In genomic region chr6:2695464-2696095, GRCh38 we compare ENCODE assay signal across 9 cellular contexts. TPM values are rescaled to one million over a fixed set of nuclear protein-coding genes. Genes with fewer than 3 reads are reported as not detected.
A peak's percentile ranks its signal among the peaks of the same experiment; 100 is the strongest.
DNase-seq lines count a peak whose midpoint lies in the region; ATAC-seq, FAIRE-seq and TF ChIP-seq lines count a peak whose summit lies in the region.
"Had no signal": no experiment of that assay in that cellular context is flagged by ENCODE, and none has a peak within 500 bp of the region (broad histone marks: within the 10 kb centered on the region; RNA-seq: fewer than 3 reads in every experiment).

No MANE protein-coding gene starts in this region.

- 39 to 46% methylated on average over 5 of the region's 5 CpGs for WGBS in GM23248 (ENCODE audit: low coverage in 1 of 2, low lambda C conversion rate in 2 of 2, missing lambda C conversion rate in 2 of 2), 2 experiments

- DNase-seq in GM23248 (peak; percentile 51), RPMI8226 (peak; percentile 31), foreskin fibroblast (peak in 1 of 2 donors; percentile 61), D341Med (ENCODE audit: low spot score) (no peak), germinal center (ENCODE audit: low spot score) (no peak), immature natural killer cell (no peak)
- DNase-seq: naive B cell had no signal

- no peak overlapping the region for H3K4me2 ChIP-seq in GM23248 (ENCODE audit: unreplicated experiment)

- H3K27ac Mint-ChIP-seq in immature natural killer cell, result no peak overlapping the region

- H3K79me2 ChIP-seq in GM23248 (ENCODE audit: insufficient read depth), result no peaks in the 10 kb centered on the region

- no peaks in the 10 kb centered on the region for H3K4me1 Mint-ChIP-seq in immature natural killer cell
- H3K4me1 Mint-ChIP-seq: naive B cell had no signal

- no peak for ATAC-seq in HG03342 (IDR thresholded peaks at IDR 0.05; ENCODE audit: unreplicated experiment)

- H3F3A ChIP-seq in GM23248 (ENCODE audit: insufficient read depth), result no peaks in the 10 kb centered on the region

- no peaks in the 10 kb centered on the region for H4K20me1 ChIP-seq in GM23248 (ENCODE audit: insufficient read depth)

- no peak overlapping the region for H2AFZ ChIP-seq in GM23248

- peak; percentile 99 for FAIRE-seq in A204.1 (lab: Jason Lieb, UNC)

- H3K4me1 ChIP-seq in GM23248 (ENCODE audit: insufficient read depth), result no peaks in the 10 kb centered on the region

- no peaks in the 10 kb centered on the region for H3K36me3 Mint-ChIP-seq in immature natural killer cell
- H3K36me3 Mint-ChIP-seq: naive B cell had no signal

- H3K4me3 ChIP-seq in GM23248 (no peak overlapping the region), foreskin fibroblast (ENCODE audit: low read depth in 1 of 2, low read length in 2 of 2) (no peak overlapping the region)

- H3K9me2 ChIP-seq in GM23248 (ENCODE audit: insufficient read depth), result no peaks in the 10 kb centered on the region

- H3K36me3 ChIP-seq in GM23248 (ENCODE audit: low read depth), result no peaks in the 10 kb centered on the region

- H3K4me3 Mint-ChIP-seq in immature natural killer cell, result no peak overlapping the region
- H3K4me3 Mint-ChIP-seq: naive B cell had no signal

- H3K27ac ChIP-seq in GM23248, result no peak overlapping the region

- peaks cover 0 to 3% (median 0%) of the 10 kb centered on the region in 3 donors for H3K27me3 Mint-ChIP-seq in immature natural killer cell (ENCODE audit: low read depth in 3 of 3)

- H3K27me3 ChIP-seq in GM23248 (replicated peaks; ENCODE audit: insufficient read depth), result no peaks in the 10 kb centered on the region; the same call in none of the 2 replicates

- H3K9me3 ChIP-seq in GM23248 (ENCODE audit: low read depth), result no peaks in the 10 kb centered on the region

- peak; percentile 15 for TF ChIP-seq CTCF in foreskin fibroblast (IDR thresholded peaks at IDR 0.05; ENCODE audit: low read depth, low read length)

- in situ Hi-C loops in GM23248 (cut with MboI), result no loop called here

- no peaks in the 10 kb centered on the region for H3K9me3 Mint-ChIP-seq in immature natural killer cell
- H3K9me3 Mint-ChIP-seq: naive B cell had no signal

- H3K9ac ChIP-seq in GM23248, result no peak overlapping the region

RNA-seq across cellular contexts. Expression of gene MYLK4, which starts 55.1 kb away (rescaled TPM):
- 0.43 and 0.51 TPM in 2 replicates for total RNA-seq in GM23248 (2014; rRNA removed; shearing (Covaris generic))
- 0.20 and 0.24 TPM in 2 replicates for polyA plus RNA-seq in GM23248 (2016; fragmentation: Nextera tagmentation; extraction: Ambion mirVana)
- under 1 TPM in 2 of 3 donors, not detected in 1; 0.09 to 0.17 TPM for polyA plus RNA-seq in immature natural killer cell

Comparison
In these comparisons a context has a peak if more than half of its experiments do, and no peak if none do; other contexts are left out.
1. DNase-seq: peak in GM23248 (single experiment) and RPMI8226 (single experiment); none in D341Med (single experiment), germinal center (single experiment) and immature natural killer cell (0 of 3).